10 cellular contexts compared by ENCODE assay signal in the genomic region with DNA sequence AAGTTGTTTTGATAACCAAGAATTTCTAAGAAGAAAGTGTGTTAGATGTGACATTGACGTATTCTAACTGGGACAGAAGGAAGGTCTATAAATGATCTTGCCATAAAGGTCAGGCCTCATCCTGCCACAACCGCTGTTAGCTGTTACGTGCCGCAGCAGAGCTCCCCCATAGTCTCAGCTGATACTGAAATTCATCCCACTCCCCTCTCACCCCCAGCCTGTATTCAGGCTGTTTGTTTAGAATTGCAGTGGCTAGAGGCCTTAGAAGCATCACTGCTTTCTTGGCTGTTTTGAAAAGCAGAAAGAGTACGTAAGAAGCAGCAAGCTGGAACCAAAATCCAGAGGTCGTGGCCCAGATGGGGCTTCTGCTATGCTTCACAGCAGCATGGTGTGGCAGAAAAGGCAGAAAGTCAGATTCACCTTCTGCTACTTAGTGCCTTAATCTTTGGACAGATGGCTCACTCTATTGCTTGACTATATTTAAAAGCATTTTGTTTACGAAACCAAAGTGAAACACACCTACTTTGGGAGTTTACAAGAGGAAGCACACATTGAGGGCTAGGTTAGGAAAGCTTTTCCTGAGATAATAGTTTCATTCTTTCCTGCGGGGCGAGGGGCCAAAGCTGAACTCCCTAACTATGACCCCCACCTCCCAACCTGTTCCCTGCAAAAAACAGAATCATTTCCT. TPM values are rescaled to one million over a fixed set of nuclear protein-coding genes. Genes with fewer than 3 reads are reported as not detected.
DNase-seq lines count a peak whose midpoint lies in the region; ATAC-seq, FAIRE-seq and TF ChIP-seq lines count a peak whose summit lies in the region.
"Had no signal": no experiment of that assay in that cellular context is flagged by ENCODE, and none has a peak within 500 bp of the region (broad histone marks: within the 10 kb centered on the region; RNA-seq: fewer than 3 reads in every experiment).

No MANE protein-coding gene starts in this region.

- H3K27ac ChIP-seq in PC-9, result no peak overlapping the region

- ATAC-seq in GM18511 (IDR thresholded peaks at IDR 0.05; ENCODE audit: unreplicated experiment) (no peak), HG03432 (IDR thresholded peaks at IDR 0.05; ENCODE audit: unreplicated experiment) (no peak)

- TF ChIP-seq CTCF in D721Med (IDR thresholded peaks at IDR 0.05; ENCODE audit: insufficient read depth, missing control alignments) (no peak), PC-9 (conservative IDR thresholded peaks at IDR 0.05) (no peak), epithelial cell of proximal tubule (conservative IDR thresholded peaks at IDR 0.05; ENCODE audit: low read depth, low read length) (no peak), retinal pigment epithelial cell (conservative IDR thresholded peaks at IDR 0.05; ENCODE audit: low read depth, low read length) (no peak)

- no peaks in the 10 kb centered on the region for H3K27me3 ChIP-seq in PC-9 (ENCODE audit: insufficient read depth, low read depth)

- H2AFZ ChIP-seq in PC-9, result peak overlapping the region; percentile 85; the same call in 1 of the 2 replicates

- no peak for DNase-seq in D721Med (ENCODE audit: insufficient read length, low spot score)
- no peak for DNase-seq in PC-9
- no peak for DNase-seq in epithelial cell of proximal tubule (ENCODE audit: low read depth)
- no peak for DNase-seq in retinal pigment epithelial cell (ENCODE audit: low read depth)
- no peak for DNase-seq in NOMO-1 treated with dmso at 0.1 percent for 144 hours (lab: John Stamatoyannopoulos, UW; ENCODE audit: unreplicated experiment)
- DNase-seq in AG08396 (ENCODE audit: low spot score), result no peak

- peaks cover 6% of the 10 kb centered on the region; the same call in 1 of the 2 replicates for H3K9me3 ChIP-seq in PC-9 (ENCODE audit: insufficient read depth, low read depth)

- no peaks in the 10 kb centered on the region for H3K36me3 ChIP-seq in PC-9 (ENCODE audit: low read depth)

- H3F3A ChIP-seq in PC-9 (ENCODE audit: insufficient read depth, low read depth), result peaks cover 12% of the 10 kb centered on the region; the same call in 1 of the 2 replicates

- intact Hi-C loops in PC-9 (cut with micrococcal nuclease; ENCODE audit: unreplicated experiment), result loop anchor here (2.0 kb wide), 1 partner anchor 27 kb away; the partner anchor contains the start of gene BTG4

- peaks cover 22% of the 10 kb centered on the region for H3K4me1 ChIP-seq in PC-9 (replicated peaks; ENCODE audit: insufficient read depth)

- H3K9me2 ChIP-seq in PC-9 (ENCODE audit: insufficient read depth), result no peaks in the 10 kb centered on the region

- POLR2A ChIA-PET in PC-9 (lab: Charles Lee; ENCODE audit: unreplicated experiment), result interaction anchor here (0.6 kb wide), 1 partner anchor 26 kb away, joined by 5 read pairs; no protein-coding TSS in a partner anchor

- H3K4me3 ChIP-seq in PC-9, result no peak overlapping the region
- H3K4me3 ChIP-seq in epithelial cell of proximal tubule (ENCODE audit: low read depth, low read length), result peak overlapping the region; percentile 40
- peak overlapping the region; percentile 71 for H3K4me3 ChIP-seq in retinal pigment epithelial cell (ENCODE audit: low read length)
- H3K4me3 ChIP-seq: GM12878 had no signal

- H3K4me2 ChIP-seq in PC-9, result peak overlapping the region; percentile 81

- no peaks in the 10 kb centered on the region for H3K79me2 ChIP-seq in PC-9 (ENCODE audit: low read depth)

- peak; percentile 41 for FAIRE-seq in D721Med (lab: Jason Lieb, UNC)
- FAIRE-seq: GM12878 had no signal

- no TSS peak for BruUV-seq in PC-9 (replicated peaks; lab: Mats Ljungman, UMichigan)

- CTCF ChIA-PET in PC-9 (lab: Charles Lee), result interaction anchor here (0.5 kb wide), 1 partner anchor 257 kb away, joined by 10 read pairs; no protein-coding TSS in a partner anchor

- H4K20me1 ChIP-seq in PC-9 (ENCODE audit: insufficient read depth), result no peaks in the 10 kb centered on the region

RNA-seq across cellular contexts. Expression of gene LAYN, which starts 0.9 kb away (rescaled TPM):
- total RNA-seq in PC-9 (2021) (19.9 and 22.2 TPM in 2 replicates), epithelial cell of proximal tubule (20.8 and 34.7 TPM in 2 replicates)
- total RNA-seq: GM12878 had no signal

RNA-seq across cellular contexts. Expression of gene HOATZ, which starts 25.0 kb away (rescaled TPM):
- total RNA-seq in PC-9 (2021) (not detected in 2 replicates), epithelial cell of proximal tubule (not detected in 2 replicates)
- total RNA-seq: mesenteric fat pad had no signal

RNA-seq across cellular contexts. Expression of gene BTG4, which starts 27.4 kb away (rescaled TPM):
- not detected in 2 replicates for total RNA-seq in PC-9 (2021)
- total RNA-seq in epithelial cell of proximal tubule, result 0.22 TPM in 1 of 2 replicates, not detected in the other
- total RNA-seq: GM12878, mesenteric fat pad had no signal
